21 cellular contexts compared by ENCODE assay signal in genomic region chr19:30883071-30883470, GRCh38.
A peak's percentile ranks its signal among the peaks of the same experiment; 100 is the strongest.
DNase-seq lines count a peak whose midpoint lies in the region; ATAC-seq, FAIRE-seq and TF ChIP-seq lines count a peak whose summit lies in the region.
"Had no signal": no experiment of that assay in that cellular context is flagged by ENCODE, and none has a peak within 500 bp of the region (broad histone marks: within the 10 kb centered on the region; RNA-seq: fewer than 3 reads in every experiment).

No MANE protein-coding gene starts in this region.

- no peaks in the 10 kb centered on the region; a peak in 1 of 5 replicates for H3K27me3 ChIP-seq in K562 (ENCODE audit: control insufficient read depth in 2 of 2, insufficient read depth in 2 of 2, low read length in 2 of 2)
- H3K27me3 ChIP-seq: BLaER1 treated with 17β-estradiol and CSF1 and Interleukin-3, amounts not matched to agents 10 nM and 100 nM had no signal

- no peak for TF ChIP-seq RAD21 in K562 (CRISPR knock-in tag; conservative IDR thresholded peaks at IDR 0.05 in 1 of 2, IDR thresholded peaks at IDR 0.05 in 1 of 2)

- no peaks in the 10 kb centered on the region for H4K20me1 ChIP-seq in K562 (replicated peaks; ENCODE audit: control insufficient read depth, insufficient read depth, low read length)
- H4K20me1 ChIP-seq: BLaER1 treated with 17β-estradiol and CSF1 and Interleukin-3, amounts not matched to agents 10 nM and 100 nM had no signal

- no peak overlapping the region for H2AFZ ChIP-seq in K562 (ENCODE audit: low read depth, low read length)
- H2AFZ ChIP-seq: GM23338 had no signal

- H3K4me1 ChIP-seq in K562 (replicated peaks in 1 of 2; ENCODE audit: control insufficient read depth in 2 of 2, insufficient read depth in 2 of 2, low read length in 2 of 2): no peaks in the 10 kb centered on the region

- no peak overlapping the region for H3K4me3 ChIP-seq in K562
- H3K4me3 ChIP-seq: BLaER1 treated with 17β-estradiol and CSF1 and Interleukin-3, amounts not matched to agents 10 nM and 100 nM; GM12878; GM23338 had no signal

- peak; percentile 22 for ATAC-seq in Right ventricle myocardium superior (ENCODE audit: poor library complexity)
- ATAC-seq in K562: no peak
- ATAC-seq in GM19328 (IDR thresholded peaks at IDR 0.05; ENCODE audit: unreplicated experiment): no peak
- no peak for ATAC-seq in HG03196 (IDR thresholded peaks at IDR 0.05; ENCODE audit: unreplicated experiment)
- ATAC-seq: CD8-positive, alpha-beta T cell; GM12878; GM23338; HCT116 had no signal

- no peak for DNase-seq in Right ventricle myocardium superior
- DNase-seq in cardiac septum (ENCODE audit: low spot score): no peak
- no peak for DNase-seq in K562 (ENCODE audit: extremely low read depth in 1 of 4, low spot score in 3 of 4)
- DNase-seq in islet precursor cell: peak; percentile 22
- DNase-seq in activated naive CD4-positive, alpha-beta T cell (lab: John Stamatoyannopoulos, UW): no peak
- DNase-seq in germinal center (ENCODE audit: low spot score): no peak
- DNase-seq: 8988T; Calu3; CD8-positive, alpha-beta T cell; DMS79 treated with DMSO at 0.1 percent for 48 hours; EL; HFFc6; IMR-90 had no signal

- no peak overlapping the region for H3K4me2 ChIP-seq in K562 (ENCODE audit: insufficient read depth, low read length)
- H3K4me2 ChIP-seq: GM23338 had no signal

- POLR2A ChIA-PET in K562 (lab: Yijun Ruan, JAX): no interaction called here

- TF ChIP-seq CTCF in K562 (IDR thresholded peaks at IDR 0.05 in 2 of 3, conservative IDR thresholded peaks at IDR 0.05 in 1 of 3; ENCODE audit: insufficient read depth in 2 of 3, low read depth in 1 of 3, low read length in 3 of 3): no peak

- no peaks in the 10 kb centered on the region for H3K9me3 ChIP-seq in K562 (replicated peaks; ENCODE audit: control insufficient read depth, insufficient read depth, low read depth, low read length)

- no peak for TF ChIP-seq POLR2A in K562 (conservative IDR thresholded peaks at IDR 0.05)

- in situ Hi-C loops in K562 (cut with MboI): no loop called here

- 0% methylated on average over 4 of the region's 4 CpGs for WGBS in K562 (ENCODE audit: insufficient coverage, low coverage, missing lambda C conversion rate)

- TF ChIP-seq EP300 in K562 (IDR thresholded peaks at IDR 0.05; ENCODE audit: low read length): no peak

- H3K9me1 ChIP-seq in K562 (ENCODE audit: control insufficient read depth, insufficient read depth, low read length): no peaks in the 10 kb centered on the region

- no peak for FAIRE-seq in K562 (lab: Jason Lieb, UNC)
- FAIRE-seq: GM12878, H54, HTR-8/SVneo had no signal

- H3K36me3 ChIP-seq in K562 (ENCODE audit: control insufficient read depth, insufficient read depth, low read length): no peaks in the 10 kb centered on the region
- H3K36me3 ChIP-seq: BLaER1 treated with 17β-estradiol and CSF1 and Interleukin-3, amounts not matched to agents 10 nM and 100 nM had no signal

- BruUV-seq in K562 (replicated peaks; lab: Mats Ljungman, UMichigan): no TSS peak

- no peaks in the 10 kb centered on the region for H3K79me2 ChIP-seq in K562 (ENCODE audit: control insufficient read depth, insufficient read depth, low read length)

- CTCF ChIA-PET in K562 (lab: Yijun Ruan, JAX; ENCODE audit: low intra/inter-chr PET ratio): no interaction called here

- H3K9ac ChIP-seq in K562 (ENCODE audit: insufficient read depth in 1 of 2, low read depth in 2 of 2, low read length in 2 of 2): no peak overlapping the region
- H3K9ac ChIP-seq: BLaER1 treated with 17β-estradiol and CSF1 and Interleukin-3, amounts not matched to agents 10 nM and 100 nM had no signal

- no peak overlapping the region for H3K27ac ChIP-seq in K562 (ENCODE audit: extremely low read depth, low read depth, low read length)
- H3K27ac ChIP-seq: BLaER1 treated with 17β-estradiol and CSF1 and Interleukin-3, amounts not matched to agents 10 nM and 100 nM had no signal

- intact Hi-C loops in Right ventricle myocardium superior (cut with DNase I): no loop called here
- intact Hi-C loops in cardiac septum (cut with DNase I): no loop called here
- intact Hi-C loops in K562 (cut with micrococcal nuclease): no loop called here

TF ChIP-seq in K562, 482 proteins besides CTCF, POLR2A, EP300 and RAD21:
- peak; percentile 59 for TF ChIP-seq RFX1 (IDR thresholded peaks at IDR 0.05)
- TF ChIP-seq E4F1 (CRISPR knock-in tag; IDR thresholded peaks at IDR 0.05; ENCODE audit: borderline replicate concordance): no peak
